In genomic region chr15:88274534-88275460, GRCh38 we compare ENCODE assay signal across 8 cellular contexts. TPM values are rescaled to one million over a fixed set of nuclear protein-coding genes. Genes with fewer than 3 reads are reported as not detected.
DNase-seq lines count a peak whose midpoint lies in the region; ATAC-seq and TF ChIP-seq lines count a peak whose summit lies in the region.

No MANE protein-coding gene starts in this region.

- no peak overlapping the region for H3K27ac Mint-ChIP-seq in CD14-positive monocyte
- H3K27ac Mint-ChIP-seq in activated naive CD8-positive, alpha-beta T cell treated with anti-CD3 and anti-CD28 coated beads for 36 hours: no peak overlapping the region

- no peak for DNase-seq in CD14-positive monocyte (ENCODE audit: low spot score)
- peak; percentile 50 for DNase-seq in RWPE1 (ENCODE audit: low spot score)
- DNase-seq in activated naive CD8-positive, alpha-beta T cell treated with anti-CD3 and anti-CD28 coated beads for 36 hours: peak; percentile 56
- DNase-seq in heart right ventricle: peak; percentile 43 to 59
- peak; percentile 87 for DNase-seq in retina
- no peak for DNase-seq in effector CD8-positive, alpha-beta T cell (lab: John Stamatoyannopoulos, UW)

- H3K4me3 ChIP-seq in heart right ventricle: no peak overlapping the region

- H3K27me3 ChIP-seq in heart right ventricle: peaks cover 0 to 39% (median 13%) of the 10 kb centered on the region in 7 donors

- TF ChIP-seq CTCF in CD14-positive monocyte (IDR thresholded peaks at IDR 0.05) (peak; percentile 82), RWPE1 (conservative IDR thresholded peaks at IDR 0.05; ENCODE audit: low read depth) (peak; percentile 60), heart right ventricle (IDR thresholded peaks at IDR 0.05) (peak; percentile 61 to 85 (median 81))

- H3K4me1 ChIP-seq in heart right ventricle: no peaks in the 10 kb centered on the region

- H3K9me3 ChIP-seq in heart right ventricle: no peaks in the 10 kb centered on the region

- CTCF ChIA-PET in RWPE1 (lab: Yijun Ruan, JAX): interaction anchor here (0.6 to 1.1 kb wide), 6 partner anchors 15 to 1636 kb away, joined by 3 to 6 read pairs (median 3); no protein-coding TSS in a partner anchor

- H3K27ac ChIP-seq in RWPE1: no peak overlapping the region
- no peak overlapping the region for H3K27ac ChIP-seq in heart right ventricle

- H3K4me3 Mint-ChIP-seq in CD14-positive monocyte: no peak overlapping the region
- H3K4me3 Mint-ChIP-seq in activated naive CD8-positive, alpha-beta T cell treated with anti-CD3 and anti-CD28 coated beads for 36 hours: no peak overlapping the region

- peaks cover 7 to 10% (median 10%) of the 10 kb centered on the region in 3 donors for H3K27me3 Mint-ChIP-seq in CD14-positive monocyte (ENCODE audit: low read depth in 3 of 3)
- H3K27me3 Mint-ChIP-seq in activated naive CD8-positive, alpha-beta T cell treated with anti-CD3 and anti-CD28 coated beads for 36 hours: peaks cover 10% of the 10 kb centered on the region

- no peaks in the 10 kb centered on the region for H3K36me3 ChIP-seq in heart right ventricle

- POLR2A ChIA-PET in RWPE1 (lab: Yijun Ruan, JAX; ENCODE audit: low non-redundant PET): no interaction called here

- ATAC-seq in GM18907 (IDR thresholded peaks at IDR 0.05; ENCODE audit: unreplicated experiment) (peak; percentile 87), HG03432 (IDR thresholded peaks at IDR 0.05; ENCODE audit: unreplicated experiment) (peak; percentile 83), heart right ventricle (peak in 7 of 8 donors; percentile 52 to 82 (median 71))

- H3K4me1 Mint-ChIP-seq in CD14-positive monocyte: no peaks in the 10 kb centered on the region
- H3K4me1 Mint-ChIP-seq in activated naive CD8-positive, alpha-beta T cell treated with anti-CD3 and anti-CD28 coated beads for 36 hours: no peaks in the 10 kb centered on the region

- intact Hi-C loops in CD14-positive monocyte (cut with micrococcal nuclease) (no loop called here), heart right ventricle (cut with DNase I) (loop anchor here in 4 of 10 donors (10.0 kb wide), 5 partner anchors 60 to 1650 kb away; no protein-coding TSS in a partner anchor)

- H3K9me3 Mint-ChIP-seq in CD14-positive monocyte: peaks cover 0 to 1% (median 0%) of the 10 kb centered on the region in 7 donors
- H3K9me3 Mint-ChIP-seq in activated naive CD8-positive, alpha-beta T cell treated with anti-CD3 and anti-CD28 coated beads for 36 hours: no peaks in the 10 kb centered on the region

- 39 to 40% methylated on average over 11 of the region's 11 CpGs for WGBS in heart right ventricle, 2 donors

- H3K36me3 Mint-ChIP-seq in CD14-positive monocyte: no peaks in the 10 kb centered on the region
- H3K36me3 Mint-ChIP-seq in activated naive CD8-positive, alpha-beta T cell treated with anti-CD3 and anti-CD28 coated beads for 36 hours: no peaks in the 10 kb centered on the region

RNA-seq across cellular contexts. Expression of gene NTRK3, which starts 18.3 kb away (rescaled TPM):
- not detected for polyA plus RNA-seq in CD14-positive monocyte
- total RNA-seq in activated naive CD8-positive, alpha-beta T cell treated with anti-CD3 and anti-CD28 coated beads for 36 hours: not detected
- total RNA-seq in heart right ventricle: 1 to 10 TPM in 9 of 10 donors, under 1 TPM in 1; 0.45 to 4.6 (median 2.3) TPM
- 1 to 10 TPM; 1.2 to 5.6 TPM for polyA plus RNA-seq in heart right ventricle

Comparison
In these comparisons a context has a peak if more than half of its experiments do, and no peak if none do; other contexts are left out.
1. DNase-seq: peak in RWPE1 (single experiment), activated naive CD8-positive, alpha-beta T cell treated with anti-CD3 and anti-CD28 coated beads for 36 hours (single experiment), heart right ventricle (2 of 2) and retina (single experiment); none in CD14-positive monocyte (single experiment) and effector CD8-positive, alpha-beta T cell (single experiment).
2. Peak in every context shown above with its lines, with median percentiles within 50 percentile points of each other: CTCF ChIP-seq and ATAC-seq.